In genomic region chr12:102483466-102483865, GRCh38 we compare ENCODE assay signal across 9 cellular contexts. TPM values are rescaled to one million over a fixed set of nuclear protein-coding genes. Genes with fewer than 3 reads are reported as not detected.
A peak's percentile ranks its signal among the peaks of the same experiment; 100 is the strongest.
DNase-seq lines count a peak whose midpoint lies in the region; ATAC-seq and TF ChIP-seq lines count a peak whose summit lies in the region.
"Had no signal": no experiment of that assay in that cellular context is flagged by ENCODE, and none has a peak within 500 bp of the region (broad histone marks: within the 10 kb centered on the region; RNA-seq: fewer than 3 reads in every experiment).

No MANE protein-coding gene starts in this region.

- peak; percentile 51 for TF ChIP-seq POLR2A in GM19099 (IDR thresholded peaks at IDR 0.05; ENCODE audit: extremely low read depth, insufficient read length, low read depth)

- peaks cover 22% of the 10 kb centered on the region for H3K27me3 Mint-ChIP-seq in T-helper 17 cell

- CTCF ChIA-PET in GM10248 (lab: Yijun Ruan, JAX), result interaction anchor here (0.8 to 3.1 kb wide), 28 partner anchors 9 to 564 kb away, joined by 3 to 27 read pairs (median 4); no protein-coding TSS in a partner anchor

- POLR2A ChIA-PET in GM10248 (lab: Yijun Ruan, JAX), result interaction anchor here (0.5 to 0.7 kb wide), 2 partner anchors 30 to 660 kb away, joined by 4 to 5 read pairs; no protein-coding TSS in a partner anchor

- peak overlapping the region; percentile 47 for H3K27ac Mint-ChIP-seq in T-helper 17 cell

- peak; percentile 48 for DNase-seq in GM10248 (ENCODE audit: extremely low spot score)
- DNase-seq in T-helper 17 cell, result no peak
- no peak for DNase-seq in left cardiac atrium
- no peak for DNase-seq in SW480 (ENCODE audit: low spot score)
- no peak for DNase-seq in HuH-7 (ENCODE audit: low spot score)
- no peak for DNase-seq in SHP77 treated with DMSO at 0.1 percent for 48 hours (lab: John Stamatoyannopoulos, UW)
- DNase-seq: anterior cingulate cortex had no signal

- H3K9me3 ChIP-seq in T-helper 17 cell (ENCODE audit: control insufficient read depth, low read length, poor library complexity, severe bottlenecking), result no peaks in the 10 kb centered on the region

- ATAC-seq in HG02884 (IDR thresholded peaks at IDR 0.05; ENCODE audit: unreplicated experiment), result peak; percentile 51
- no peak for ATAC-seq in T-helper 17 cell
- ATAC-seq in left cardiac atrium, result no peak

- H3K36me3 Mint-ChIP-seq in T-helper 17 cell (ENCODE audit: low read depth), result no peaks in the 10 kb centered on the region

- peaks cover 3% of the 10 kb centered on the region for H3K4me1 Mint-ChIP-seq in T-helper 17 cell

- intact Hi-C loops in left cardiac atrium (cut with DNase I), result loop anchor here (5.0 to 10.0 kb wide), 3 partner anchors 139 to 546 kb away; no protein-coding TSS in a partner anchor

- TF ChIP-seq CTCF in GM10248 (IDR thresholded peaks at IDR 0.05; ENCODE audit: control extremely low read depth, extremely low read depth, low read depth, missing control alignments), result no peak

- H3K4me3 Mint-ChIP-seq in T-helper 17 cell, result no peak overlapping the region

RNA-seq across cellular contexts. Expression of gene IGF1, which starts 3.1 kb away (rescaled TPM):
- total RNA-seq in T-helper 17 cell (not detected), left cardiac atrium (10 to 100 TPM; 61.6 to 75.9 TPM)

Comparison
In these comparisons a context has a peak if more than half of its experiments do, and no peak if none do; other contexts are left out.
1. RNA of gene IGF1, which starts 3.1 kb away (total RNA-seq): 61.6 to 75.9 TPM in left cardiac atrium; not detected in T-helper 17 cell; every median in the first group is over 10 times any median in the second.